13 cellular contexts compared by ENCODE assay signal in the genomic region with DNA sequence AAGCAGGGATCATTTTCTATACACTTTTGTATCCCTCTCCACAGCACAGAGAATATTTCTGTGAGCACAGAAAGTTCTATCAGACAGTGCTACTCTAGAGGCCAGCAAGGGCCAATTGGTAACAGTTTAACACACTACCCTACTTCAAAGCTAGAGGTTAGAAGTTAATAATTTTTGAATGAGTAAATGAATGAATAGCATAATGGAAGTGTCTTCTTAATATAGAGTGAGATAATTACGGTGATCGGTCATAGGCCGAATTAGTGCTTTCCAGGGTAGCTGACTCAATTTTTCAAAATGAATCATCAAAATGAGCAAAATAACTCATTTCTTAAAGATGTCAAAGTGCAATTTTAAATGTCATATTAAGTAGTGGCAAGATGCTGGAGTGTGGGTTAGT.
DNase-seq lines count a peak whose midpoint lies in the region; ATAC-seq and TF ChIP-seq lines count a peak whose summit lies in the region.
"Had no signal": no experiment of that assay in that cellular context is flagged by ENCODE, and none has a peak within 500 bp of the region (broad histone marks: within the 10 kb centered on the region; RNA-seq: fewer than 3 reads in every experiment).

No MANE protein-coding gene starts in this region.

- ATAC-seq in GM18502 (IDR thresholded peaks at IDR 0.05; ENCODE audit: poor library complexity, unreplicated experiment) = peak; percentile 75
- ATAC-seq in GM19463 (IDR thresholded peaks at IDR 0.05; ENCODE audit: unreplicated experiment) = peak; percentile 85
- ATAC-seq in HG02870 (IDR thresholded peaks at IDR 0.05; ENCODE audit: unreplicated experiment) = peak; percentile 74
- ATAC-seq in HG03457 (IDR thresholded peaks at IDR 0.05; ENCODE audit: unreplicated experiment) = peak; percentile 94
- no peak for ATAC-seq in SK-N-SH treated with all-trans-retinoic acid at 6 μM for 48 hours
- ATAC-seq: gastrocnemius medialis had no signal

- no peak for DNase-seq in HK-2 (ENCODE audit: unreplicated experiment)
- no peak for DNase-seq in A172 (ENCODE audit: low spot score)
- DNase-seq in SKM-1 treated with dmso at 0.1 percent for 144 hours (lab: John Stamatoyannopoulos, UW; ENCODE audit: unreplicated experiment) = no peak
- DNase-seq: activated T-cell treated with anti-CD3 and anti-CD28 coated beads for 4 hours, gastrocnemius medialis, NCI-H345, nephron progenitor cell, upper lobe of left lung had no signal

TF ChIP-seq in SK-N-SH treated with all-trans-retinoic acid at 6 μM for 48 hours, 23 proteins besides CTCF, POLR2A, EP300 and RAD21:
- TF ChIP-seq ARNTL (CRISPR knock-in tag; IDR thresholded peaks at IDR 0.05; ENCODE audit: borderline replicate concordance, low read depth) (no peak), CSRNP3 (CRISPR knock-in tag; IDR thresholded peaks at IDR 0.05) (no peak), ZFP3 (CRISPR knock-in tag; IDR thresholded peaks at IDR 0.05) (no peak), TCF4 (CRISPR knock-in tag; IDR thresholded peaks at IDR 0.05; ENCODE audit: borderline replicate concordance) (no peak), ZNF70 (CRISPR knock-in tag; IDR thresholded peaks at IDR 0.05) (no peak), TOX (CRISPR knock-in tag; IDR thresholded peaks at IDR 0.05; ENCODE audit: borderline replicate concordance) (no peak), ZNF8 (CRISPR knock-in tag; IDR thresholded peaks at IDR 0.05) (no peak), PPARA (CRISPR knock-in tag; IDR thresholded peaks at IDR 0.05; ENCODE audit: borderline replicate concordance) (no peak), ESRRG (CRISPR knock-in tag; IDR thresholded peaks at IDR 0.05) (no peak)
- TF ChIP-seq, protein P1, sequence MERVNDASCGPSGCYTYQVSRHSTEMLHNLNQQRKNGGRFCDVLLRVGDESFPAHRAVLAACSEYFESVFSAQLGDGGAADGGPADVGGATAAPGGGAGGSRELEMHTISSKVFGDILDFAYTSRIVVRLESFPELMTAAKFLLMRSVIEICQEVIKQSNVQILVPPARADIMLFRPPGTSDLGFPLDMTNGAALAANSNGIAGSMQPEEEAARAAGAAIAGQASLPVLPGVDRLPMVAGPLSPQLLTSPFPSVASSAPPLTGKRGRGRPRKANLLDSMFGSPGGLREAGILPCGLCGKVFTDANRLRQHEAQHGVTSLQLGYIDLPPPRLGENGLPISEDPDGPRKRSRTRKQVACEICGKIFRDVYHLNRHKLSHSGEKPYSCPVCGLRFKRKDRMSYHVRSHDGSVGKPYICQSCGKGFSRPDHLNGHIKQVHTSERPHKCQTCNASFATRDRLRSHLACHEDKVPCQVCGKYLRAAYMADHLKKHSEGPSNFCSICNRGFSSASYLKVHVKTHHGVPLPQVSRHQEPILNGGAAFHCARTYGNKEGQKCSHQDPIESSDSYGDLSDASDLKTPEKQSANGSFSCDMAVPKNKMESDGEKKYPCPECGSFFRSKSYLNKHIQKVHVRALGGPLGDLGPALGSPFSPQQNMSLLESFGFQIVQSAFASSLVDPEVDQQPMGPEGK (CRISPR knock-in tag; IDR thresholded peaks at IDR 0.05; ENCODE audit: borderline replicate concordance) = no peak
- TF ChIP-seq, protein P2, sequence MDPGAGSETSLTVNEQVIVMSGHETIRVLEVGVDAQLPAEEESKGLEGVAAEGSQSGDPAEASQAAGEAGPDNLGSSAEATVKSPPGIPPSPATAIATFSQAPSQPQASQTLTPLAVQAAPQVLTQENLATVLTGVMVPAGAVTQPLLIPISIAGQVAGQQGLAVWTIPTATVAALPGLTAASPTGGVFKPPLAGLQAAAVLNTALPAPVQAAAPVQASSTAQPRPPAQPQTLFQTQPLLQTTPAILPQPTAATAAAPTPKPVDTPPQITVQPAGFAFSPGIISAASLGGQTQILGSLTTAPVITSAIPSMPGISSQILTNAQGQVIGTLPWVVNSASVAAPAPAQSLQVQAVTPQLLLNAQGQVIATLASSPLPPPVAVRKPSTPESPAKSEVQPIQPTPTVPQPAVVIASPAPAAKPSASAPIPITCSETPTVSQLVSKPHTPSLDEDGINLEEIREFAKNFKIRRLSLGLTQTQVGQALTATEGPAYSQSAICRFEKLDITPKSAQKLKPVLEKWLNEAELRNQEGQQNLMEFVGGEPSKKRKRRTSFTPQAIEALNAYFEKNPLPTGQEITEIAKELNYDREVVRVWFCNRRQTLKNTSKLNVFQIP (CRISPR knock-in tag; IDR thresholded peaks at IDR 0.05; ENCODE audit: borderline replicate concordance, low read depth) = no peak
- TF ChIP-seq, protein P3, sequence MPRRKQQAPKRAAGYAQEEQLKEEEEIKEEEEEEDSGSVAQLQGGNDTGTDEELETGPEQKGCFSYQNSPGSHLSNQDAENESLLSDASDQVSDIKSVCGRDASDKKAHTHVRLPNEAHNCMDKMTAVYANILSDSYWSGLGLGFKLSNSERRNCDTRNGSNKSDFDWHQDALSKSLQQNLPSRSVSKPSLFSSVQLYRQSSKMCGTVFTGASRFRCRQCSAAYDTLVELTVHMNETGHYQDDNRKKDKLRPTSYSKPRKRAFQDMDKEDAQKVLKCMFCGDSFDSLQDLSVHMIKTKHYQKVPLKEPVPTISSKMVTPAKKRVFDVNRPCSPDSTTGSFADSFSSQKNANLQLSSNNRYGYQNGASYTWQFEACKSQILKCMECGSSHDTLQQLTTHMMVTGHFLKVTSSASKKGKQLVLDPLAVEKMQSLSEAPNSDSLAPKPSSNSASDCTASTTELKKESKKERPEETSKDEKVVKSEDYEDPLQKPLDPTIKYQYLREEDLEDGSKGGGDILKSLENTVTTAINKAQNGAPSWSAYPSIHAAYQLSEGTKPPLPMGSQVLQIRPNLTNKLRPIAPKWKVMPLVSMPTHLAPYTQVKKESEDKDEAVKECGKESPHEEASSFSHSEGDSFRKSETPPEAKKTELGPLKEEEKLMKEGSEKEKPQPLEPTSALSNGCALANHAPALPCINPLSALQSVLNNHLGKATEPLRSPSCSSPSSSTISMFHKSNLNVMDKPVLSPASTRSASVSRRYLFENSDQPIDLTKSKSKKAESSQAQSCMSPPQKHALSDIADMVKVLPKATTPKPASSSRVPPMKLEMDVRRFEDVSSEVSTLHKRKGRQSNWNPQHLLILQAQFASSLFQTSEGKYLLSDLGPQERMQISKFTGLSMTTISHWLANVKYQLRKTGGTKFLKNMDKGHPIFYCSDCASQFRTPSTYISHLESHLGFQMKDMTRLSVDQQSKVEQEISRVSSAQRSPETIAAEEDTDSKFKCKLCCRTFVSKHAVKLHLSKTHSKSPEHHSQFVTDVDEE (CRISPR knock-in tag; IDR thresholded peaks at IDR 0.05) = no peak
